9 cellular contexts compared by ENCODE assay signal in the genomic region with DNA sequence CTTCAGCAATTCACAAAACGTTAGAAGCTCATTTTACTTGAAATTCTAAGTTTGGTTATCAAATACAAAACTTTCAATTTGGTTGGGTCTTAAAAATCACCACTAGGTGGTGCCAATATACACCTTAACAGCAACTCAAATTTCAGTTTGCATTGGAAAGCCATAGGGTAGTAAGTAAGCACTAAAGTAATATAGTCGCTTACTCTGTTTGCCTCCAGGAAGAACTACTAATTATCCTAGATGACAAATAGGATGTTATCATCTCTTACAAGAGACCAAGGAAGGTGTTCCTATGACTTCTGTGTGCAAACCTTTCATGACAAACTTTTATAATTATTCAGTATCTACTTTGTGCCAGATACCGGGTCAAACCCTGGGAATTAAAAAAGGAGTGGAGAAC.
A peak's percentile ranks its signal among the peaks of the same experiment; 100 is the strongest.
DNase-seq lines count a peak whose midpoint lies in the region; ATAC-seq and TF ChIP-seq lines count a peak whose summit lies in the region.
"Had no signal": no experiment of that assay in that cellular context is flagged by ENCODE, and none has a peak within 500 bp of the region (broad histone marks: within the 10 kb centered on the region; RNA-seq: fewer than 3 reads in every experiment).

No MANE protein-coding gene starts in this region.

- CTCF ChIA-PET in T-cell (lab: Charles Lee): interaction anchor here (0.5 to 3.5 kb wide), 24 partner anchors 9 to 322 kb away, joined by 3 to 47 read pairs (median 4); a partner anchor contains a TSS

- no peak for ATAC-seq in Right ventricle myocardium inferior
- peak in 3 of 4 experiments; percentile 49 to 56 (median 51) for ATAC-seq in T-cell (replicated peaks in 1 of 4)
- no peak for ATAC-seq in GM21447 (IDR thresholded peaks at IDR 0.05; ENCODE audit: unreplicated experiment)

- no peak overlapping the region for H3K4me3 ChIP-seq in cardiac muscle cell
- H3K4me3 ChIP-seq in fibroblast of the aortic adventitia (ENCODE audit: low read depth, low read length): no peak overlapping the region

- H3K9me3 ChIP-seq in cardiac muscle cell (ENCODE audit: low read depth): no peaks in the 10 kb centered on the region

- H3K27ac Mint-ChIP-seq in T-cell: no peak overlapping the region
- H3K27ac Mint-ChIP-seq in osteocyte (ENCODE audit: unreplicated experiment): no peak overlapping the region
- H3K27ac Mint-ChIP-seq: activated naive CD4-positive, alpha-beta T cell treated with anti-CD3 and anti-CD28 coated beads, Interleukin-2, amount 50 U/mL, for 72 hours had no signal

- H3K4me3 Mint-ChIP-seq in T-cell: no peak overlapping the region
- no peak overlapping the region for H3K4me3 Mint-ChIP-seq in osteocyte (ENCODE audit: unreplicated experiment)

- H3K27ac ChIP-seq in cardiac muscle cell: no peak overlapping the region

- H3K27me3 ChIP-seq in cardiac muscle cell: no peaks in the 10 kb centered on the region

- intact Hi-C loops in Right ventricle myocardium inferior (cut with DNase I): loop anchor here (1.0 to 5.0 kb wide), 4 partner anchors 94 to 214 kb away; a partner anchor contains a TSS

- H3K4me1 Mint-ChIP-seq in T-cell: no peaks in the 10 kb centered on the region
- H3K4me1 Mint-ChIP-seq in osteocyte (ENCODE audit: unreplicated experiment): no peaks in the 10 kb centered on the region

- H3K27me3 Mint-ChIP-seq in T-cell (no peaks in the 10 kb centered on the region), osteocyte (ENCODE audit: unreplicated experiment) (no peaks in the 10 kb centered on the region)

- peak; percentile 60 for TF ChIP-seq CTCF in cardiac muscle cell (IDR thresholded peaks at IDR 0.05; ENCODE audit: low read depth, low read length)
- TF ChIP-seq CTCF in fibroblast of the aortic adventitia (IDR thresholded peaks at IDR 0.05; ENCODE audit: insufficient read depth, low read length): peak; percentile 63
- TF ChIP-seq CTCF in osteocyte (IDR thresholded peaks at IDR 0.05): peak; percentile 74

- H3K36me3 Mint-ChIP-seq in T-cell: no peaks in the 10 kb centered on the region
- no peaks in the 10 kb centered on the region for H3K36me3 Mint-ChIP-seq in osteocyte (ENCODE audit: unreplicated experiment)
- H3K36me3 Mint-ChIP-seq: activated naive CD4-positive, alpha-beta T cell treated with anti-CD3 and anti-CD28 coated beads, Interleukin-2, amount 50 U/mL, for 72 hours had no signal

- peak; percentile 67 to 76 for DNase-seq in cardiac muscle cell (ENCODE audit: low read depth in 1 of 2, low spot score in 1 of 2)
- no peak for DNase-seq in Right ventricle myocardium inferior (ENCODE audit: missing footprints)
- DNase-seq in NCI-H146 (lab: John Stamatoyannopoulos, UW): peak; percentile 61
- DNase-seq in T-cell: peak in 1 of 34 experiments; percentile 10
- DNase-seq in fibroblast of the aortic adventitia (ENCODE audit: low read depth): peak; percentile 76
- no peak for DNase-seq in osteocyte (ENCODE audit: extremely low spot score, unreplicated experiment)
- no peak for DNase-seq in T-helper 9 cell

- H3K9me3 Mint-ChIP-seq in T-cell (no peaks in the 10 kb centered on the region), osteocyte (ENCODE audit: unreplicated experiment) (no peaks in the 10 kb centered on the region)
- H3K9me3 Mint-ChIP-seq: activated naive CD4-positive, alpha-beta T cell treated with anti-CD3 and anti-CD28 coated beads, Interleukin-2, amount 50 U/mL, for 72 hours had no signal

- POLR2A ChIA-PET in T-cell (lab: Charles Lee): no interaction called here

- no peaks in the 10 kb centered on the region for H3K36me3 ChIP-seq in cardiac muscle cell

- H3K4me1 ChIP-seq in cardiac muscle cell (ENCODE audit: low read depth): no peaks in the 10 kb centered on the region

Comparison
In these comparisons a context has a peak if more than half of its experiments do, and no peak if none do; other contexts are left out.
1. DNase-seq: peak in cardiac muscle cell (2 of 2), NCI-H146 (single experiment) and fibroblast of the aortic adventitia (single experiment); none in Right ventricle myocardium inferior (single experiment), osteocyte (single experiment) and T-helper 9 cell (single experiment).
2. ATAC-seq: peak in T-cell (3 of 4); none in Right ventricle myocardium inferior (single experiment) and GM21447 (single experiment).
3. Peak in every context shown above with its lines, with median percentiles within 50 percentile points of each other: CTCF ChIP-seq.